ENCODE assay signal across 9 cellular contexts in genomic region chr1:54885237-54885679, GRCh38. TPM values are rescaled to one million over a fixed set of nuclear protein-coding genes. Genes with fewer than 3 reads are reported as not detected.
DNase-seq lines count a peak whose midpoint lies in the region; ATAC-seq, FAIRE-seq and TF ChIP-seq lines count a peak whose summit lies in the region.
"Had no signal": no experiment of that assay in that cellular context is flagged by ENCODE, and none has a peak within 500 bp of the region (broad histone marks: within the 10 kb centered on the region; RNA-seq: fewer than 3 reads in every experiment).

No MANE protein-coding gene starts in this region.

- TF ChIP-seq POLR2A in GM12878 (IDR thresholded peaks at IDR 0.05; ENCODE audit: low read depth, low read length), result no peak
- TF ChIP-seq POLR2A in tibial nerve (IDR thresholded peaks at IDR 0.05), result no peak

- H3K27ac ChIP-seq in 22Rv1 (peak overlapping the region; percentile 96), HL-60 (replicated peaks) (no peak overlapping the region), GM12878 (ENCODE audit: control insufficient read depth, insufficient read depth) (peak overlapping the region; percentile 77), tibial nerve (peak overlapping the region in 2 of 4 donors; percentile 19 to 86)

- intact Hi-C loops in GM12878 (cut with micrococcal nuclease; ENCODE audit: unreplicated experiment), result no loop called here

- TF ChIP-seq EP300 in GM12878 (IDR thresholded peaks at IDR 0.05; ENCODE audit: borderline replicate concordance in 1 of 2, control insufficient read depth in 1 of 2, low read depth in 2 of 2, low read length in 2 of 2) (no peak), tibial nerve (IDR thresholded peaks at IDR 0.05) (no peak)

- peak overlapping the region; percentile 71 for H3K9ac ChIP-seq in GM12878 (ENCODE audit: control insufficient read depth, insufficient read depth, low read length)

- BruUV-seq in GM12878 (replicated peaks; lab: Mats Ljungman, UMichigan), result no TSS peak

- 64% methylated on average over 4 of the region's 4 CpGs for WGBS in GM12878 (ENCODE audit: insufficient coverage, insufficient replicate concordance, low lambda C conversion rate, missing lambda C conversion rate)
- WGBS in tibial nerve, 2 donors, result 79 to 87% methylated on average over 4 of the region's 4 CpGs

- in situ Hi-C loops in GM12878 (cut with MboI), result no loop called here

- SMC1A ChIA-PET in GM12878 (lab: Charles Lee; ENCODE audit: uncharacterized antibody, unreplicated experiment), result interaction anchor here (1.0 to 5.6 kb wide), 3 partner anchors 12 to 84 kb away, joined by 3 to 28 read pairs (median 6); no protein-coding TSS in a partner anchor

- TF ChIP-seq RAD21 in GM12878 (IDR thresholded peaks at IDR 0.05; ENCODE audit: insufficient read depth, low read depth, low read length), result no peak

- ATAC-seq in GM12878 (no peak), left lobe of liver (peak; percentile 34)

- H3K27me3 ChIP-seq in HL-60 (ENCODE audit: insufficient read depth, poor library complexity, severe bottlenecking), result no peaks in the 10 kb centered on the region
- H3K27me3 ChIP-seq in GM12878 (replicated peaks in 1 of 2; ENCODE audit: control insufficient read depth in 2 of 2, insufficient read depth in 2 of 2, low read length in 1 of 2), result no peaks in the 10 kb centered on the region
- H3K27me3 ChIP-seq in tibial nerve, result no peaks in the 10 kb centered on the region

- DNase-seq in HL-60 (ENCODE audit: low read depth in 1 of 2, low spot score in 1 of 2) (no peak), GM12878 (ENCODE audit: low read depth, low spot score) (no peak), left lobe of liver (ENCODE audit: low spot score) (peak; percentile 79), tibial nerve (ENCODE audit: low spot score in 2 of 2) (no peak), DMS114 treated with DMSO at 0.1 percent for 48 hours (lab: John Stamatoyannopoulos, UW; ENCODE audit: unreplicated experiment) (no peak), OCI-M2 (lab: John Stamatoyannopoulos, UW; ENCODE audit: unreplicated experiment) (no peak), C1 segment of cervical spinal cord (lab: John Stamatoyannopoulos, UW) (no peak)

- no peak overlapping the region for H2AFZ ChIP-seq in GM12878 (ENCODE audit: control insufficient read depth, low read depth, low read length)

- FAIRE-seq in GM12878 (lab: Jason Lieb, UNC), result peak; percentile 27
- FAIRE-seq: urothelium cell line had no signal

- CTCF ChIA-PET in GM12878 (lab: Yijun Ruan, JAX), result interaction anchor here (0.7 to 2.0 kb wide), 4 partner anchors 10 to 81 kb away, joined by 3 to 7 read pairs (median 4); no protein-coding TSS in a partner anchor

- H3K9me3 ChIP-seq in GM12878 (replicated peaks; ENCODE audit: control insufficient read depth, insufficient read depth, low read length), result peaks cover 1% of the 10 kb centered on the region; the same call in 1 of the 3 replicates
- peaks cover 0 to 8% (median 0%) of the 10 kb centered on the region in 4 donors for H3K9me3 ChIP-seq in tibial nerve

- POLR2A ChIA-PET in GM12878 (lab: Charles Lee), result interaction anchor here (0.9 to 1.5 kb wide), 2 partner anchors 14 to 833 kb away, joined by 3 read pairs; no protein-coding TSS in a partner anchor

- peak overlapping the region; percentile 87; the same call in 1 of the 2 replicates for H3K4me3 ChIP-seq in HL-60 (replicated peaks; ENCODE audit: insufficient read depth, low read length)
- peak overlapping the region; percentile 81 for H3K4me3 ChIP-seq in GM12878
- peak overlapping the region in 1 of 4 donors; percentile 86 for H3K4me3 ChIP-seq in tibial nerve

- H3K36me3 ChIP-seq in GM12878 (ENCODE audit: control insufficient read depth in 2 of 2, insufficient read depth in 2 of 2, low read length in 1 of 2), result peaks cover 0 to 16% of the 10 kb centered on the region in 2 experiments; a peak in 3 of 4 replicates
- H3K36me3 ChIP-seq in tibial nerve, result peaks cover 0 to 33% (median 0%) of the 10 kb centered on the region in 3 donors

- peak overlapping the region; percentile 56 for H3K4me2 ChIP-seq in GM12878 (ENCODE audit: control insufficient read depth, insufficient read depth)

- peaks cover 62% of the 10 kb centered on the region for H3K79me2 ChIP-seq in GM12878 (ENCODE audit: control insufficient read depth, insufficient read depth, low read length)

- peaks cover 6% of the 10 kb centered on the region; the same call in 1 of the 2 replicates for H4K20me1 ChIP-seq in GM12878 (ENCODE audit: control insufficient read depth, insufficient read depth)

- peaks cover 13% of the 10 kb centered on the region for H3K4me1 ChIP-seq in GM12878 (ENCODE audit: control insufficient read depth, insufficient read depth, low read length)
- H3K4me1 ChIP-seq in tibial nerve, result peaks cover 0 to 40% (median 16%) of the 10 kb centered on the region in 4 donors

- no peak for TF ChIP-seq CTCF in 22Rv1 (IDR thresholded peaks at IDR 0.05)
- TF ChIP-seq CTCF in HL-60 (IDR thresholded peaks at IDR 0.05; ENCODE audit: insufficient read depth, low read length), result no peak
- TF ChIP-seq CTCF in GM12878 (IDR thresholded peaks at IDR 0.05 in 2 of 3, conservative IDR thresholded peaks at IDR 0.05 in 1 of 3; ENCODE audit: control insufficient read depth in 2 of 3, extremely low read depth in 1 of 3, insufficient read depth in 1 of 3, low read depth in 3 of 3, low read length in 3 of 3), result no peak
- TF ChIP-seq CTCF in tibial nerve (IDR thresholded peaks at IDR 0.05), result no peak

- RAD21 ChIA-PET in GM12878 (lab: Charles Lee; ENCODE audit: unreplicated experiment), result interaction anchor here (0.7 to 1.3 kb wide), 2 partner anchors 11 to 60 kb away, joined by 3 read pairs; no protein-coding TSS in a partner anchor

TF ChIP-seq in GM12878, 131 proteins besides CTCF, POLR2A, EP300 and RAD21 (continues in another document):
- TF ChIP-seq RAD51 (IDR thresholded peaks at IDR 0.05) (no peak), STAT1 (conservative IDR thresholded peaks at IDR 0.05) (no peak), YBX1 (IDR thresholded peaks at IDR 0.05) (no peak), NKRF (conservative IDR thresholded peaks at IDR 0.05) (no peak), SIN3A (IDR thresholded peaks at IDR 0.05; ENCODE audit: low read depth, low read length) (no peak), ZNF217 (IDR thresholded peaks at IDR 0.05) (no peak), MYB (IDR thresholded peaks at IDR 0.05; ENCODE audit: borderline replicate concordance, low read depth, low read length) (no peak), PKNOX1 (IDR thresholded peaks at IDR 0.05) (no peak), HDAC6 (IDR thresholded peaks at IDR 0.05; ENCODE audit: unreplicated experiment) (no peak), IRF5 (IDR thresholded peaks at IDR 0.05; ENCODE audit: borderline replicate concordance) (no peak)

RNA-seq across cellular contexts. Expression of gene DHCR24, which starts 1.7 kb away (rescaled TPM):
- total RNA-seq in GM12878 (2013; cell fraction: nucleolus; rRNA removed), result 105 and 147 TPM in 2 replicates
- total RNA-seq in GM12878 (2014; rRNA removed) (122 and 132 TPM in 2 replicates), GM12878 (2014; rRNA removed; fragmentation: Illumina TruSeq; extraction: Trizol) (72.9 and 78.5 TPM in 2 replicates), GM12878 (2021) (169 and 175 TPM in 2 replicates), left lobe of liver (828 TPM), tibial nerve (100 to 1,000 TPM; 148 to 231 (median 219) TPM)
- polyA plus RNA-seq in GM12878 (2011; ENCODE audit: low read depth), result 43.3 TPM
- polyA plus RNA-seq in GM12878 (2011; rRNA removed) (61.8 and 147 TPM in 2 replicates), GM12878 (2014; fragmentation: Illumina TruSeq; extraction: Trizol) (92.6 and 116 TPM in 2 replicates), GM12878 (2014; fragmentation: Nextera tagmentation; extraction: Ambion mirVana) (10 to 100 TPM; 23.3 to 39.3 TPM), GM12878 (2014; rRNA removed) (106 and 110 TPM in 2 replicates), GM12878 (2016; fragmentation: Nextera tagmentation; extraction: Ambion mirVana) (100 to 1,000 TPM; 123 to 128 TPM)
- polyA plus RNA-seq in GM12878 (2011; cell fraction: cytosol; rRNA removed), result 187 and 196 TPM in 2 replicates
- 179 and 246 TPM in 2 replicates for polyA plus RNA-seq in GM12878 (2011; cell fraction: nucleus; rRNA removed)
- polyA plus RNA-seq in GM12878 (2012), result 64.5 and 70.3 TPM in 2 replicates
- 259 and 370 TPM in 2 replicates for polyA minus RNA-seq in GM12878 (2011; rRNA and poly(A)+ RNA removed)
- 54.5 and 63.7 TPM in 2 replicates for polyA minus RNA-seq in GM12878 (2011; cell fraction: cytosol; rRNA and poly(A)+ RNA removed)
- polyA minus RNA-seq in GM12878 (2011; cell fraction: nucleus; rRNA and poly(A)+ RNA removed), result 94.1 and 148 TPM in 2 replicates
